Comparison of ENCODE assay signal across 12 cellular contexts in genomic region chr2:227407601-227408089, GRCh38. TPM values are rescaled to one million over a fixed set of nuclear protein-coding genes. Genes with fewer than 3 reads are reported as not detected.
DNase-seq lines count a peak whose midpoint lies in the region; ATAC-seq and TF ChIP-seq lines count a peak whose summit lies in the region.
"Had no signal": no experiment of that assay in that cellular context is flagged by ENCODE, and none has a peak within 500 bp of the region (broad histone marks: within the 10 kb centered on the region; RNA-seq: fewer than 3 reads in every experiment).

No MANE protein-coding gene starts in this region.

- H3K27me3 Mint-ChIP-seq in WTC11 (ENCODE audit: low read depth) = no peaks in the 10 kb centered on the region
- H3K27me3 Mint-ChIP-seq: activated CD4-positive, alpha-beta T cell treated with anti-CD3 and anti-CD28 coated beads, Interleukin-2, amount 10 ng/mL, durations not matched to agents 24 days and 14 days had no signal

- H3K27me3 ChIP-seq in A673 (replicated peaks; ENCODE audit: insufficient read depth, low read depth, low read length, poor library complexity) (no peaks in the 10 kb centered on the region), mesenchymal stem cell (ENCODE audit: control insufficient read depth in 1 of 2, insufficient read depth in 1 of 2, low read length in 2 of 2) (no peaks in the 10 kb centered on the region), vagina (no peaks in the 10 kb centered on the region)

- H3K36me3 ChIP-seq in A673 (ENCODE audit: insufficient read depth, low read length, poor library complexity, severe bottlenecking) = no peaks in the 10 kb centered on the region
- H3K36me3 ChIP-seq in mesenchymal stem cell (ENCODE audit: control insufficient read depth in 1 of 2, insufficient read depth in 2 of 2, low read depth in 1 of 2, low read length in 2 of 2) = no peaks in the 10 kb centered on the region
- H3K36me3 ChIP-seq in vagina = no peaks in the 10 kb centered on the region

- H3K4me2 ChIP-seq in mesenchymal stem cell (ENCODE audit: low read length, poor library complexity, severe bottlenecking) = no peak overlapping the region

- peak overlapping the region; percentile 29 for H2AK5ac ChIP-seq in mesenchymal stem cell (ENCODE audit: low read length, severe bottlenecking)

- no peak overlapping the region for H3K18ac ChIP-seq in mesenchymal stem cell (ENCODE audit: low read depth in 1 of 2, low read length in 2 of 2)

- no TSS peak for BruUV-seq in A673 (replicated peaks; lab: Mats Ljungman, UMichigan)

- H3K23ac ChIP-seq in mesenchymal stem cell (ENCODE audit: low read length in 2 of 2) = no peak overlapping the region

- H2BK12ac ChIP-seq in mesenchymal stem cell (ENCODE audit: low read length in 2 of 2) = peak overlapping the region in 1 of 2 experiments; percentile 1

- H3K79me1 ChIP-seq in mesenchymal stem cell (replicated peaks; ENCODE audit: low read length, poor library complexity, severe bottlenecking) = no peaks in the 10 kb centered on the region

- 93% methylated on average over 15 of the region's 15 CpGs for WGBS in mesenchymal stem cell

- no peak overlapping the region for H4K91ac ChIP-seq in mesenchymal stem cell (ENCODE audit: low read length)

- H3K9me3 Mint-ChIP-seq in WTC11 = no peaks in the 10 kb centered on the region

- TF ChIP-seq POLR2A in vagina (IDR thresholded peaks at IDR 0.05) = no peak

- H3K4me1 ChIP-seq in A673 (ENCODE audit: insufficient read depth, low read length, poor library complexity, severe bottlenecking) (peaks cover 39% of the 10 kb centered on the region), mesenchymal stem cell (ENCODE audit: control insufficient read depth, insufficient read depth, low read depth, low read length) (peaks cover 3% of the 10 kb centered on the region), vagina (peaks cover 18% of the 10 kb centered on the region)

- H3K9ac ChIP-seq in mesenchymal stem cell (ENCODE audit: low read length) = no peak overlapping the region

- no peak overlapping the region for H3K14ac ChIP-seq in mesenchymal stem cell (ENCODE audit: low read length in 2 of 2)

- H3K9me3 ChIP-seq in A673 (ENCODE audit: low read depth, low read length, poor library complexity, severe bottlenecking) = no peaks in the 10 kb centered on the region
- H3K9me3 ChIP-seq in mesenchymal stem cell (ENCODE audit: control insufficient read depth, low read length) = no peaks in the 10 kb centered on the region
- H3K9me3 ChIP-seq in vagina = no peaks in the 10 kb centered on the region

- CTCF ChIA-PET in A673 (lab: Charles Lee) = interaction anchor here (0.6 to 2.4 kb wide), 4 partner anchors 34 to 568 kb away, joined by 3 to 23 read pairs (median 6); no protein-coding TSS in a partner anchor
- CTCF ChIA-PET in WTC11 (lab: Charles Lee) = interaction anchor here (0.7 to 2.6 kb wide), 3 partner anchors 63 to 610 kb away, joined by 3 to 12 read pairs (median 3); no protein-coding TSS in a partner anchor

- DNase-seq in A673 (ENCODE audit: low spot score) (peak; percentile 93), NCI-H1694 treated with DMSO at 0.1 percent for 48 hours (lab: John Stamatoyannopoulos, UW) (peak; percentile 92), cerebellar cortex (ENCODE audit: low spot score) (peak; percentile 73), mesenchymal stem cell (no peak), SW 1271 (lab: John Stamatoyannopoulos, UW) (no peak), WTC11 (ENCODE audit: low spot score) (no peak), vagina (ENCODE audit: extremely low spot score in 2 of 2) (no peak)
- DNase-seq: activated CD4-positive, alpha-beta T cell treated with anti-CD3 and anti-CD28 coated beads, Interleukin-2, amount 10 ng/mL, durations not matched to agents 24 days and 14 days; hypothalamus; NCI-H187 had no signal

- no peak overlapping the region for H2BK15ac ChIP-seq in mesenchymal stem cell (ENCODE audit: low read depth, poor library complexity, severe bottlenecking)

- H3K4me1 Mint-ChIP-seq in WTC11 = peaks cover 11% of the 10 kb centered on the region

- H2BK120ac ChIP-seq in mesenchymal stem cell (ENCODE audit: low read depth, low read length) = no peak overlapping the region

- peak overlapping the region; percentile 95 for H3K27ac ChIP-seq in A673 (ENCODE audit: low read depth, low read length, poor library complexity, severe bottlenecking)
- no peak overlapping the region for H3K27ac ChIP-seq in mesenchymal stem cell (ENCODE audit: low read length, poor library complexity, severe bottlenecking)
- no peak overlapping the region for H3K27ac ChIP-seq in vagina

- no peak overlapping the region for H3K4ac ChIP-seq in mesenchymal stem cell (ENCODE audit: low read depth in 1 of 2, low read length in 2 of 2)

- no peak; the same call in 1 of the 2 replicates for ATAC-seq in WTC11
- no peak for ATAC-seq in GM21360 (IDR thresholded peaks at IDR 0.05; ENCODE audit: unreplicated experiment)

- intact Hi-C loops in A673 (cut with micrococcal nuclease; ENCODE audit: unreplicated experiment) = loop anchor here (2.0 to 5.0 kb wide), 3 partner anchors 65 to 531 kb away; partner anchors contain the start of gene AGFG1
- intact Hi-C loops in vagina (cut with DNase I) = no loop called here

- H3K4me3 Mint-ChIP-seq in WTC11 = no peak overlapping the region
- H3K4me3 Mint-ChIP-seq: activated CD4-positive, alpha-beta T cell treated with anti-CD3 and anti-CD28 coated beads, Interleukin-2, amount 10 ng/mL, durations not matched to agents 24 days and 14 days had no signal

- H4K8ac ChIP-seq in mesenchymal stem cell (ENCODE audit: low read length) = no peak overlapping the region

- no peak overlapping the region; the same call in none of the 2 replicates for H3K27ac Mint-ChIP-seq in WTC11
- H3K27ac Mint-ChIP-seq: activated CD4-positive, alpha-beta T cell treated with anti-CD3 and anti-CD28 coated beads, Interleukin-2, amount 10 ng/mL, durations not matched to agents 24 days and 14 days had no signal

- H3K36me3 Mint-ChIP-seq in WTC11 = no peaks in the 10 kb centered on the region

- H2AFZ ChIP-seq in mesenchymal stem cell (ENCODE audit: low read depth, low read length) = no peak overlapping the region

- POLR2A ChIA-PET in A673 (lab: Charles Lee; ENCODE audit: low non-redundant PET) = interaction anchor here (0.7 kb wide), 1 partner anchor 77 kb away, joined by 7 read pairs; no protein-coding TSS in a partner anchor
- POLR2A ChIA-PET in WTC11 (lab: Charles Lee) = no interaction called here

- no peak overlapping the region for H2BK5ac ChIP-seq in mesenchymal stem cell (ENCODE audit: low read depth, low read length, poor library complexity, severe bottlenecking)

- H3K4me3 ChIP-seq in A673 (ENCODE audit: low read depth, low read length, poor library complexity, severe bottlenecking) (no peak overlapping the region), mesenchymal stem cell (ENCODE audit: insufficient read depth in 1 of 2, low read depth in 1 of 2, low read length in 2 of 2) (no peak overlapping the region), vagina (no peak overlapping the region)

- TF ChIP-seq CTCF in A673 (conservative IDR thresholded peaks at IDR 0.05; ENCODE audit: low read depth, low read length) (peak; percentile 38), WTC11 (IDR thresholded peaks at IDR 0.05) (no peak), vagina (IDR thresholded peaks at IDR 0.05) (no peak)

TF ChIP-seq in WTC11, 78 proteins besides CTCF, POLR2A, EP300 and RAD21:
- TF ChIP-seq GTF2I (CRISPR knock-in tag; conservative IDR thresholded peaks at IDR 0.05) (no peak), GABPB1 (CRISPR knock-in tag; IDR thresholded peaks at IDR 0.05) (no peak), ZNF281 (CRISPR knock-in tag; IDR thresholded peaks at IDR 0.05) (no peak), ZBTB21 (CRISPR knock-in tag; IDR thresholded peaks at IDR 0.05; ENCODE audit: borderline replicate concordance) (no peak), CREB1 (CRISPR knock-in tag; IDR thresholded peaks at IDR 0.05) (no peak)
- TF ChIP-seq, protein P1, sequence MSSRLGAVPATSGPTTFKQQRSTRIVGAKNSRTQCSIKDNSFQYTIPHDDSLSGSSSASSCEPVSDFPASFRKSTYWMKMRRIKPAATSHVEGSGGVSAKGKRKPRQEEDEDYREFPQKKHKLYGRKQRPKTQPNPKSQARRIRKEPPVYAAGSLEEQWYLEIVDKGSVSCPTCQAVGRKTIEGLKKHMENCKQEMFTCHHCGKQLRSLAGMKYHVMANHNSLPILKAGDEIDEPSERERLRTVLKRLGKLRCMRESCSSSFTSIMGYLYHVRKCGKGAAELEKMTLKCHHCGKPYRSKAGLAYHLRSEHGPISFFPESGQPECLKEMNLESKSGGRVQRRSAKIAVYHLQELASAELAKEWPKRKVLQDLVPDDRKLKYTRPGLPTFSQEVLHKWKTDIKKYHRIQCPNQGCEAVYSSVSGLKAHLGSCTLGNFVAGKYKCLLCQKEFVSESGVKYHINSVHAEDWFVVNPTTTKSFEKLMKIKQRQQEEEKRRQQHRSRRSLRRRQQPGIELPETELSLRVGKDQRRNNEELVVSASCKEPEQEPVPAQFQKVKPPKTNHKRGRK (CRISPR knock-in tag; IDR thresholded peaks at IDR 0.05; ENCODE audit: borderline replicate concordance) = no peak

RNA-seq across cellular contexts. Expression of gene SCYGR1, which starts 19.9 kb away (rescaled TPM):
- total RNA-seq in A673 (2021) (not detected in 2 replicates), WTC11 (2021) (not detected in 3 replicates), vagina (not detected)
- polyA plus RNA-seq in mesenchymal stem cell (2013, experiment 1 of 2) = not detected
- not detected for polyA plus RNA-seq in mesenchymal stem cell (2013, experiment 2 of 2)
- total RNA-seq: activated CD4-positive, alpha-beta T cell treated with anti-CD3 and anti-CD28 coated beads, Interleukin-2, amount 10 ng/mL, durations not matched to agents 24 days and 14 days; subcutaneous adipose tissue had no signal

RNA-seq across cellular contexts. Expression of gene TM4SF20, which starts 28.5 kb away (rescaled TPM):
- not detected in 2 replicates for total RNA-seq in A673 (2021)
- polyA plus RNA-seq in mesenchymal stem cell (2013, experiment 1 of 2) = not detected
- polyA plus RNA-seq in mesenchymal stem cell (2013, experiment 2 of 2) = not detected
- total RNA-seq in WTC11 (2021) = not detected in 3 replicates
- total RNA-seq in vagina = not detected
- total RNA-seq: activated CD4-positive, alpha-beta T cell treated with anti-CD3 and anti-CD28 coated beads, Interleukin-2, amount 10 ng/mL, durations not matched to agents 24 days and 14 days had no signal

Comparison
In these comparisons a context has a peak if more than half of its experiments do, and no peak if none do; other contexts are left out.
1. DNase-seq: peak in A673 (single experiment), NCI-H1694 treated with DMSO at 0.1 percent for 48 hours (single experiment) and cerebellar cortex (single experiment); none in mesenchymal stem cell (single experiment), SW 1271 (0 of 2), WTC11 (single experiment) and vagina (0 of 2).